ENCODE assay signal across 1 cellular context in genomic region chr2:161138429-161138828, GRCh38.
TF ChIP-seq lines count a peak whose summit lies in the region.

No MANE protein-coding gene starts in this region.

TF ChIP-seq in HCT116, 20 proteins besides CTCF, POLR2A, EP300 and RAD21:
- no peak for TF ChIP-seq TCF7L2 (IDR thresholded peaks at IDR 0.05; ENCODE audit: borderline replicate concordance, extremely low read depth, insufficient read depth, insufficient read length)
- no peak for TF ChIP-seq POLR2AphosphoS5 (IDR thresholded peaks at IDR 0.05; ENCODE audit: low read depth, low read length)
- no peak for TF ChIP-seq JUND (IDR thresholded peaks at IDR 0.05)
- TF ChIP-seq MAX (IDR thresholded peaks at IDR 0.05) = no peak
- TF ChIP-seq EGR1 (IDR thresholded peaks at IDR 0.05; ENCODE audit: low read depth) = no peak
- no peak for TF ChIP-seq ELF1 (IDR thresholded peaks at IDR 0.05; ENCODE audit: borderline replicate concordance, low read depth)
- no peak for TF ChIP-seq EZH2phosphoT487 (IDR thresholded peaks at IDR 0.05; ENCODE audit: borderline replicate concordance)
- TF ChIP-seq ATF3 (IDR thresholded peaks at IDR 0.05) = no peak
- no peak for TF ChIP-seq SP1 (IDR thresholded peaks at IDR 0.05; ENCODE audit: low read depth)
- no peak for TF ChIP-seq YY1 (IDR thresholded peaks at IDR 0.05; ENCODE audit: extremely low read depth, insufficient replicate concordance, low read depth, low read length)
- no peak for TF ChIP-seq FOSL1 (IDR thresholded peaks at IDR 0.05; ENCODE audit: low read depth)
- no peak for TF ChIP-seq CBX3 (IDR thresholded peaks at IDR 0.05; ENCODE audit: low read depth)
- no peak for TF ChIP-seq EZH2 (IDR thresholded peaks at IDR 0.05)
